ENCODE assay signal across 23 cellular contexts in the genomic region with DNA sequence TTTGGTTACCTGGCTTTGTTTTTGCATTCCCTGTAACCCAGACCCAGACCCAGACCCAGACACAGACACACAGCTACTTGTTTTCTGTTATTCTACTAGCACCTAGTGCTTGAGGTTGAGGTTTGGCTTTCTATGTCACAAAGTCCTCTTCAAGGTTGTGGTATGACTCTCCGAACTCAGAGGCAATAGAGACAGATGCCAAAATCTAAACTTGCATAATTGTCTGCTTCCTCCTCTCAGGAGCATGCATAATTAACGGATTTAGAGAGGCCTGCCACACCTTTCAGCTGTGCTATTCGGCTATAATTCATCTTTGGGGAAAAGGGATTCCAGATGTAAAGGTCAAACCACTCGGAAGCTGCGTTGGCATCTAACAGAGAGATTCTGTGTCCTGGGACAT.
DNase-seq lines count a peak whose midpoint lies in the region; ATAC-seq, FAIRE-seq and TF ChIP-seq lines count a peak whose summit lies in the region.
"Had no signal": no experiment of that assay in that cellular context is flagged by ENCODE, and none has a peak within 500 bp of the region (broad histone marks: within the 10 kb centered on the region; RNA-seq: fewer than 3 reads in every experiment).

No MANE protein-coding gene starts in this region.

- FAIRE-seq in urothelium cell line (lab: Jason Lieb, UNC): no peak
- FAIRE-seq: TTC549 had no signal

- peaks cover 3% of the 10 kb centered on the region; the same call in 1 of the 2 replicates for H3K4me1 ChIP-seq in PC-3 (ENCODE audit: insufficient read depth, low read length)
- H3K4me1 ChIP-seq in osteoblast (ENCODE audit: insufficient read depth, low read length): peaks cover 10% of the 10 kb centered on the region
- no peaks in the 10 kb centered on the region for H3K4me1 ChIP-seq in colonic mucosa
- H3K4me1 ChIP-seq: neural progenitor cell had no signal

- no peaks in the 10 kb centered on the region for H3K9me3 ChIP-seq in PC-3 (ENCODE audit: low read length)
- H3K9me3 ChIP-seq in osteoblast (ENCODE audit: low read depth, low read length): no peaks in the 10 kb centered on the region
- H3K9me3 ChIP-seq in colonic mucosa: no peaks in the 10 kb centered on the region
- H3K9me3 ChIP-seq: HAP-1 had no signal

- H3K9me2 ChIP-seq in PC-3 (replicated peaks; ENCODE audit: low read length): no peaks in the 10 kb centered on the region

- no TSS peak for BruUV-seq in PC-3 (replicated peaks; lab: Mats Ljungman, UMichigan)

- H3K4me2 ChIP-seq in PC-3 (ENCODE audit: low read length): peak overlapping the region; percentile 46; the same call in 1 of the 2 replicates
- peak overlapping the region; percentile 77 for H3K4me2 ChIP-seq in osteoblast (ENCODE audit: insufficient read depth, low read length)
- H3K4me2 ChIP-seq: neural progenitor cell had no signal

- POLR2A ChIA-PET in PC-3 (lab: Charles Lee; ENCODE audit: unreplicated experiment): no interaction called here

- CTCF ChIA-PET in PC-3 (lab: Charles Lee): no interaction called here

- H3K36me3 ChIP-seq in PC-3 (ENCODE audit: low read depth, low read length): no peaks in the 10 kb centered on the region
- no peaks in the 10 kb centered on the region for H3K36me3 ChIP-seq in osteoblast (ENCODE audit: insufficient read depth, low read length)
- H3K36me3 ChIP-seq in colonic mucosa: no peaks in the 10 kb centered on the region
- H3K36me3 ChIP-seq: HAP-1, neural progenitor cell had no signal

- ATAC-seq in HG03354 (IDR thresholded peaks at IDR 0.05; ENCODE audit: poor library complexity, severe bottlenecking, unreplicated experiment): peak; percentile 51
- no peak for ATAC-seq in PC-3
- ATAC-seq: effector memory CD8-positive, alpha-beta T cell; SK-N-SH treated with all-trans-retinoic acid at 6 μM for 48 hours; stimulated activated naive CD8-positive, alpha-beta T cell treated with anti-CD3 and anti-CD28 coated beads, Interleukin-15, amount 100 ng/mL, for 72 hours had no signal

- H3K27ac ChIP-seq in PC-3 (ENCODE audit: low read length): no peak overlapping the region
- no peak overlapping the region for H3K27ac ChIP-seq in osteoblast (ENCODE audit: low read depth, low read length)
- H3K27ac ChIP-seq in colonic mucosa: no peak overlapping the region
- H3K27ac ChIP-seq: C4-2B, neural progenitor cell had no signal

- H3K9ac ChIP-seq in PC-3 (ENCODE audit: low read length): no peak overlapping the region
- H3K9ac ChIP-seq in colonic mucosa (ENCODE audit: low read depth in 2 of 2, low read length in 2 of 2): no peak overlapping the region
- H3K9ac ChIP-seq: neural progenitor cell had no signal

- DNase-seq in NCI-H524 (lab: John Stamatoyannopoulos, UW) (peak; percentile 33 to 65), NCI-H524 treated with DMSO at 0.1 percent for 48 hours (lab: John Stamatoyannopoulos, UW) (no peak), PC-3 (no peak), osteoblast (ENCODE audit: insufficient read length, low spot score, missing footprints) (no peak), colonic mucosa (no peak), urothelium cell line (ENCODE audit: low spot score) (no peak)
- no peak for DNase-seq in activated CD4-positive, CD25-positive, alpha-beta regulatory T cell treated with anti-CD3 and anti-CD28 coated beads, Interleukin-2, amount 50 U/mL, for 72 hours
- DNase-seq: 8988T; activated CD4-positive, alpha-beta T cell treated with anti-CD3 and anti-CD28 coated beads, Interleukin-2, amount 50 U/mL, for 48 hours; activated naive CD8-positive, alpha-beta T cell treated with anti-CD3 and anti-CD28 coated beads, Interleukin-2, amount 10 ng/mL, durations not matched to agents 7 days and 5 days; activated T-cell treated with anti-CD3 and anti-CD28 coated beads, Interleukin-2, amount 50 U/mL, for 48 hours; effector memory CD8-positive, alpha-beta T cell; hippocampal formation; NCI-H1417; NCI-H2171 treated with DMSO at 0.1 percent for 48 hours; stimulated activated CD4-positive, alpha-beta T cell treated with anti-CD3 and anti-CD28 coated beads, Interleukin-15, amount 100 ng/mL, for 24 hours; stimulated activated naive CD8-positive, alpha-beta T cell treated with anti-CD3 and anti-CD28 coated beads, Interleukin-15, amount 100 ng/mL, for 72 hours had no signal

- no peak overlapping the region for H3K4me3 ChIP-seq in PC-3 (ENCODE audit: low read length)
- H3K4me3 ChIP-seq in osteoblast (ENCODE audit: insufficient read depth, low read length): no peak overlapping the region
- H3K4me3 ChIP-seq in colonic mucosa: no peak overlapping the region
- H3K4me3 ChIP-seq: HAP-1, neural progenitor cell had no signal

- no peaks in the 10 kb centered on the region for H3K27me3 ChIP-seq in PC-3 (ENCODE audit: low read length)
- H3K27me3 ChIP-seq in osteoblast (ENCODE audit: insufficient read depth, low read length): peaks cover 8% of the 10 kb centered on the region
- H3K27me3 ChIP-seq in colonic mucosa: no peaks in the 10 kb centered on the region
- H3K27me3 ChIP-seq: neural progenitor cell had no signal

- H3F3A ChIP-seq in PC-3 (ENCODE audit: low read length, unreplicated experiment): no peaks in the 10 kb centered on the region

- H3K79me2 ChIP-seq in PC-3 (ENCODE audit: low read length): no peaks in the 10 kb centered on the region
- no peaks in the 10 kb centered on the region for H3K79me2 ChIP-seq in osteoblast (ENCODE audit: insufficient read depth, low read length)

- H4K20me1 ChIP-seq in PC-3 (ENCODE audit: low read length): no peaks in the 10 kb centered on the region
- no peaks in the 10 kb centered on the region for H4K20me1 ChIP-seq in osteoblast (ENCODE audit: insufficient read depth, low read length)

- intact Hi-C loops in PC-3 (cut with micrococcal nuclease) (no loop called here), colonic mucosa (cut with DNase I) (no loop called here)

- H2AFZ ChIP-seq in PC-3 (ENCODE audit: low read length) (no peak overlapping the region), osteoblast (ENCODE audit: low read length) (no peak overlapping the region)
- H2AFZ ChIP-seq: neural progenitor cell had no signal

- TF ChIP-seq CTCF in PC-3 (conservative IDR thresholded peaks at IDR 0.05; ENCODE audit: low read depth, low read length) (no peak), osteoblast (IDR thresholded peaks at IDR 0.05; ENCODE audit: extremely low read depth, low read depth, low read length) (no peak), colonic mucosa (IDR thresholded peaks at IDR 0.05) (no peak)

Comparison
In these comparisons a context has a peak if more than half of its experiments do, and no peak if none do; other contexts are left out.
1. DNase-seq: peak in NCI-H524 (2 of 2); none in NCI-H524 treated with DMSO at 0.1 percent for 48 hours (single experiment), PC-3 (single experiment), osteoblast (single experiment), activated CD4-positive, CD25-positive, alpha-beta regulatory T cell treated with anti-CD3 and anti-CD28 coated beads, Interleukin-2, amount 50 U/mL, for 72 hours (single experiment), colonic mucosa (single experiment) and urothelium cell line (single experiment).